ENCODE assay signal across 9 cellular contexts in the genomic region with DNA sequence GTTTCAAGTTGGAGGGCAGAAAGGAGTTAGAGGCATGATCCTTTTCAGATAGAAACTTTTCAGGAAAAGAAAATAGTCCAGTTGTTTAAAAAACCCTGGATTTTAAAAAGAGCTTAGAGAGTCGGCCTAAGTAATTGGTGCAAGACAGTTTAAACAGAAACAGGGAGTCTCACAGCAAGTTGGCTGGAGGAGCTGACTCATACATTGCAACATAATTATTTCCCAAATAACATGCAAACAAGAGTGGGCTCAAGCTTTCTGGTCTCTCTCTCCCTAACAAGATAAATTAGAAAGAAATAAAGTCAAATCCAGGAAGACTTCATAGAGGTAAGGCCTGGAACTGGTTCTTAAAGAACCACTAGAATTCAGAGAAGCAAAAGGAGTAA.
A peak's percentile ranks its signal among the peaks of the same experiment; 100 is the strongest.
DNase-seq lines count a peak whose midpoint lies in the region; ATAC-seq and TF ChIP-seq lines count a peak whose summit lies in the region.
"Had no signal": no experiment of that assay in that cellular context is flagged by ENCODE, and none has a peak within 500 bp of the region (broad histone marks: within the 10 kb centered on the region; RNA-seq: fewer than 3 reads in every experiment).

No MANE protein-coding gene starts in this region.

- H3K9me3 Mint-ChIP-seq in Calu3 (ENCODE audit: low read depth, unreplicated experiment) = no peaks in the 10 kb centered on the region

- 44% methylated on average over 1 of the region's 1 CpG for WGBS in prostate gland

- no peaks in the 10 kb centered on the region for H3K27me3 Mint-ChIP-seq in Calu3 (ENCODE audit: unreplicated experiment)

- ATAC-seq in PC-3 = peak; percentile 66
- no peak for ATAC-seq in GM18498 (IDR thresholded peaks at IDR 0.05; ENCODE audit: unreplicated experiment)
- ATAC-seq in GM21786 (IDR thresholded peaks at IDR 0.05; ENCODE audit: unreplicated experiment) = no peak

- TF ChIP-seq CTCF in Calu3 (IDR thresholded peaks at IDR 0.05; ENCODE audit: unreplicated experiment) (no peak), PC-3 (conservative IDR thresholded peaks at IDR 0.05; ENCODE audit: low read depth, low read length) (no peak), fibroblast of lung (conservative IDR thresholded peaks at IDR 0.05 in 1 of 2, IDR thresholded peaks at IDR 0.05 in 1 of 2; ENCODE audit: low read depth in 1 of 2, low read length in 2 of 2) (no peak), prostate gland (IDR thresholded peaks at IDR 0.05) (no peak)

- H4K20me1 ChIP-seq in PC-3 (ENCODE audit: low read length) (no peaks in the 10 kb centered on the region), fibroblast of lung (ENCODE audit: control insufficient read depth, extremely low read depth, insufficient read depth, low read length) (no peaks in the 10 kb centered on the region)

- POLR2A ChIA-PET in PC-3 (lab: Charles Lee; ENCODE audit: unreplicated experiment) = no interaction called here

- H3K4me1 ChIP-seq in PC-3 (ENCODE audit: insufficient read depth, low read length) = peaks cover 18% of the 10 kb centered on the region
- H3K4me1 ChIP-seq in fibroblast of lung (ENCODE audit: control insufficient read depth, extremely low read depth, insufficient read depth, low read length) = peaks cover 25% of the 10 kb centered on the region
- H3K4me1 ChIP-seq in prostate gland (replicated peaks) = no peaks in the 10 kb centered on the region

- no peak for TF ChIP-seq POLR2A in prostate gland (IDR thresholded peaks at IDR 0.05)

- no peaks in the 10 kb centered on the region for H3K9me2 ChIP-seq in PC-3 (replicated peaks; ENCODE audit: low read length)

- no peaks in the 10 kb centered on the region for H3K36me3 Mint-ChIP-seq in Calu3 (ENCODE audit: insufficient read depth, unreplicated experiment)

- CTCF ChIA-PET in Calu3 (lab: Charles Lee) (interaction anchor here (0.5 to 0.6 kb wide), 2 partner anchors 42 to 879 kb away, joined by 3 read pairs; no protein-coding TSS in a partner anchor), PC-3 (lab: Charles Lee) (no interaction called here)

- no peaks in the 10 kb centered on the region for H3K36me3 ChIP-seq in PC-3 (ENCODE audit: low read depth, low read length)
- H3K36me3 ChIP-seq in fibroblast of lung (ENCODE audit: control insufficient read depth, insufficient read depth, low read length) = no peaks in the 10 kb centered on the region
- H3K36me3 ChIP-seq in prostate gland = no peaks in the 10 kb centered on the region

- H3K27ac Mint-ChIP-seq in Calu3 (ENCODE audit: unreplicated experiment) = peak overlapping the region; percentile 60

- peak overlapping the region; percentile 41 for H3K27ac ChIP-seq in PC-3 (ENCODE audit: low read length)
- peak overlapping the region; percentile 76 for H3K27ac ChIP-seq in fibroblast of lung (ENCODE audit: insufficient read depth, low read length)
- H3K27ac ChIP-seq in prostate gland = peak overlapping the region; percentile 1 to 45
- H3K27ac ChIP-seq: SK-N-MC had no signal

- H3K79me2 ChIP-seq in PC-3 (ENCODE audit: low read length) (no peaks in the 10 kb centered on the region), fibroblast of lung (ENCODE audit: control insufficient read depth, insufficient read depth, low read length) (peaks cover 32% of the 10 kb centered on the region)

- H3K27me3 ChIP-seq in PC-3 (ENCODE audit: low read length) (no peaks in the 10 kb centered on the region), fibroblast of lung (ENCODE audit: control insufficient read depth, insufficient read depth, low read length) (no peaks in the 10 kb centered on the region), prostate gland (replicated peaks; ENCODE audit: insufficient read depth) (no peaks in the 10 kb centered on the region)

- H2AFZ ChIP-seq in PC-3 (ENCODE audit: low read length) (peak overlapping the region; percentile 4), fibroblast of lung (ENCODE audit: low read length) (no peak overlapping the region)

- no peak overlapping the region for H3K4me3 ChIP-seq in PC-3 (ENCODE audit: low read length)
- H3K4me3 ChIP-seq in fibroblast of lung (replicated peaks in 1 of 4; ENCODE audit: control extremely low read depth in 1 of 4, insufficient read depth in 1 of 4, low read depth in 3 of 4, low read length in 4 of 4) = peak overlapping the region in 2 of 4 experiments; percentile 5 to 20
- H3K4me3 ChIP-seq in prostate gland = no peak overlapping the region
- H3K4me3 ChIP-seq: SK-N-MC had no signal

- BruUV-seq in Calu3 (replicated peaks; lab: Mats Ljungman, UMichigan) (no TSS peak), PC-3 (replicated peaks; lab: Mats Ljungman, UMichigan) (no TSS peak)

- no peaks in the 10 kb centered on the region for H3K9me3 ChIP-seq in PC-3 (ENCODE audit: low read length)
- no peaks in the 10 kb centered on the region for H3K9me3 ChIP-seq in fibroblast of lung (ENCODE audit: control insufficient read depth, insufficient read depth, low read depth, low read length)
- no peaks in the 10 kb centered on the region for H3K9me3 ChIP-seq in prostate gland

- no peak for DNase-seq in Calu3
- DNase-seq in PC-3 = peak; percentile 60
- peak; percentile 87 to 93 for DNase-seq in fibroblast of lung (ENCODE audit: low read depth in 2 of 2)
- DNase-seq in prostate gland (ENCODE audit: low spot score) = no peak
- no peak for DNase-seq in RKO (ENCODE audit: low spot score)
- DNase-seq in effector CD4-positive, alpha-beta T cell = no peak

- H3K9ac ChIP-seq in PC-3 (ENCODE audit: low read length) = no peak overlapping the region
- H3K9ac ChIP-seq in fibroblast of lung (ENCODE audit: insufficient read depth, low read length) = no peak overlapping the region

- H3F3A ChIP-seq in PC-3 (ENCODE audit: low read length, unreplicated experiment) = no peaks in the 10 kb centered on the region

- peaks cover 33% of the 10 kb centered on the region for H3K4me1 Mint-ChIP-seq in Calu3 (ENCODE audit: low read depth, unreplicated experiment)

- H3K4me2 ChIP-seq in PC-3 (ENCODE audit: low read length) (peak overlapping the region; percentile 51), fibroblast of lung (ENCODE audit: extremely low read depth, insufficient read depth, low read length) (peak overlapping the region; percentile 77)

- intact Hi-C loops in Calu3 (cut with micrococcal nuclease; ENCODE audit: unreplicated experiment) (loop anchor here (5.0 kb wide), 1 partner anchor 56 kb away; no protein-coding TSS in a partner anchor), PC-3 (cut with micrococcal nuclease) (no loop called here), prostate gland (cut with DNase I) (loop anchor here (10.0 kb wide), 1 partner anchor 101 kb away; no protein-coding TSS in a partner anchor)

- H3K4me3 Mint-ChIP-seq in Calu3 (ENCODE audit: low read depth, unreplicated experiment) = no peak overlapping the region

Comparison
In these comparisons a context has a peak if more than half of its experiments do, and no peak if none do; other contexts are left out.
1. DNase-seq: peak in PC-3 (single experiment) and fibroblast of lung (2 of 2); none in Calu3 (single experiment), prostate gland (single experiment), RKO (single experiment) and effector CD4-positive, alpha-beta T cell (single experiment).
2. H3K27ac ChIP-seq: peak in every context shown above with its lines; median percentile 76 in fibroblast of lung; 41 in PC-3; 23 in prostate gland.